ENCODE assay signal across 7 cellular contexts in the genomic region with DNA sequence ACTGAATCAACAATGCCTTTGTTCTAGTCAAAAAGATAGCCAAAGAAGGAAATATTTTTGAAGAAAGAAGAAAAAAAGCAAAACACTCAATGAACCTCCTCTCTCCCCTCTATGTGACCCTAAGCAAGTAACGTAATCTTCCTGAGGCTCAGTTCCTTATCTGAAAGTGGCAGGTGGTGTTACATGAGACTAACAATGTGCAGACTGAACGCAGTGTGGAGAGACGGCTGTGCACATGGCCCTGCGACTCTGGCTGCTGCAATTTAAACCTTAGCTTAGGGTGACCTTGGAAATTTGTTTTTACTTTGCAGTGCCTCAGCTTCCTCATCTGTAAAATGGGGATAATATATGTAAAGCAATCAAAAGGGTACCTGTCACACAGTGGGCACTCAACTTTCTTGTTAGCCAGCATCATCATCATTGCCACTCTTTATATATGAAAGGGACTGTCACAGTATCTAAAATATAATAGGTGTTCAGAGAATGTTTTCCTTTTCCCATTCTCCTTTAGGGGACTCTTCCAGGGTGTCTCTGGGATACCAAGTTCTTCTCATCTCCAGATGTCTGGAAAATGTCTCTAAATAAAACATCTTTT.
DNase-seq lines count a peak whose midpoint lies in the region; ATAC-seq and TF ChIP-seq lines count a peak whose summit lies in the region.

No MANE protein-coding gene starts in this region.

- intact Hi-C loops in thyroid gland (cut with DNase I) = no loop called here

- TF ChIP-seq CTCF in thyroid gland (IDR thresholded peaks at IDR 0.05) = no peak

- ATAC-seq in GM21529 (IDR thresholded peaks at IDR 0.05; ENCODE audit: unreplicated experiment) = peak; percentile 68
- ATAC-seq in HG03280 (IDR thresholded peaks at IDR 0.05; ENCODE audit: unreplicated experiment) = no peak

- peak; percentile 79 for DNase-seq in NCI-H2171 (lab: John Stamatoyannopoulos, UW)
- no peak for DNase-seq in thyroid gland
- no peak for DNase-seq in inferior parietal cortex (ENCODE audit: extremely low spot score)
- no peak for DNase-seq in COR-L47 (lab: John Stamatoyannopoulos, UW)

- TF ChIP-seq POLR2A in thyroid gland (IDR thresholded peaks at IDR 0.05) = no peak

- H3K36me3 ChIP-seq in esophagus (ENCODE audit: control insufficient read depth in 2 of 2, insufficient read depth in 2 of 2, low read length in 1 of 2) (no peaks in the 10 kb centered on the region), thyroid gland (no peaks in the 10 kb centered on the region)

- H3K27me3 ChIP-seq in esophagus (ENCODE audit: control insufficient read depth in 1 of 2, insufficient read depth in 2 of 2, low read length in 2 of 2) (no peaks in the 10 kb centered on the region), thyroid gland (no peaks in the 10 kb centered on the region)

- H3K9me3 ChIP-seq in esophagus (ENCODE audit: control insufficient read depth in 2 of 2, insufficient read depth in 1 of 2, low read depth in 1 of 2, low read length in 1 of 2) (no peaks in the 10 kb centered on the region), thyroid gland (no peaks in the 10 kb centered on the region)

- peak overlapping the region; percentile 71 to 83 for H3K27ac ChIP-seq in esophagus (ENCODE audit: low read depth in 2 of 2, low read length in 1 of 2)
- peak overlapping the region; percentile 13 to 69 (median 45) for H3K27ac ChIP-seq in thyroid gland

- WGBS in esophagus, 2 donors = 71 to 76% methylated on average over 4 of the region's 4 CpGs
- WGBS in thyroid gland, 2 donors = 84 to 88% methylated on average over 4 of the region's 4 CpGs

- H3K4me1 ChIP-seq in esophagus (ENCODE audit: control insufficient read depth in 2 of 2, insufficient read depth in 2 of 2, low read length in 1 of 2) = peaks cover 3 to 21% of the 10 kb centered on the region in 2 donors
- peaks cover 0 to 25% of the 10 kb centered on the region in 2 donors for H3K4me1 ChIP-seq in thyroid gland

- H3K4me3 ChIP-seq in esophagus (ENCODE audit: low read depth in 1 of 2, low read length in 2 of 2) = no peak overlapping the region
- H3K4me3 ChIP-seq in thyroid gland (replicated peaks in 1 of 3) = no peak overlapping the region
